8 cellular contexts compared by ENCODE assay signal in the genomic region with DNA sequence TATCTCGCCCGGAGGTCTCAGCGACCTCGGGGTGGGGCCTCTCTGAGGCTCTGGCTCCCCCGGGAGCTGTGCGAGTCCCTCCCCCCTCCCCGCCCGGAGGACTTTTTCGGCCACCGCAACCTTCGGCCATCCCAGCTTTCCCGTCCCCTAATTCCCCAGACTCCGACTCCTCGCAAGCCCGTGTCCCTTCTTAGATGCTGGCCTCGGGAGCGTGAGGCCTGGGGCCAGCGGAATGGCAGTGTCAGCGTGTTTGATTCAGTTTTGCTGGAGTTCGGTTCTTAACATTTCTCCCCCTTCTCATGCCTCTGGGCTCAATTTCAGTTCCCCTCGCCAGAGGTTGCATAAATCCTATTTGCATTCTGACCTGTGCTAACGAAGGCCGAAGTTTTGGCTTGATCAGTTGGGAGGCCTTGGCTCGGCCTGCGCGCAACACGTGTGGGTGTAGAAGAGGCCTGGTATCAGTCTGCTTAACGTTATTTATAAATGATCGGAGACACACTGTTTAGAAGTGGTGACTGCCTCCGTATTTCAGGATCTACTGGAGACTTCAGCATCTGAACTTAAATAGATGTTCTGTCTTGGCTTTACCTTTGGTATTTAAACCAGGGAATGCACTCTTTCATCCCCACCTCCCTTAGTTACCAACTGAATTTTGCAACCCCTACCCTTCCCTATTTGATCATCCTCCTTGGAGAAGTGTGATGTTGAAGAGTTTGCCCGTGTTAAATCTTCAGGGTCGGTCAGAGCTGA. TPM values are rescaled to one million over a fixed set of nuclear protein-coding genes. Genes with fewer than 3 reads are reported as not detected.
DNase-seq lines count a peak whose midpoint lies in the region; ATAC-seq and TF ChIP-seq lines count a peak whose summit lies in the region.

No MANE protein-coding gene starts in this region.

- H3K4me3 ChIP-seq in LNCaP clone FGC (ENCODE audit: low read depth, low read length), result peak overlapping the region; percentile 89
- H3K4me3 ChIP-seq in fibroblast of villous mesenchyme (ENCODE audit: low read depth, low read length), result peak overlapping the region; percentile 95
- H3K4me3 ChIP-seq in urinary bladder (ENCODE audit: low read depth, low read length), result peak overlapping the region; percentile 56

- H3K4me3 Mint-ChIP-seq in Calu3 (ENCODE audit: low read depth, unreplicated experiment) (peak overlapping the region; percentile 82), nephron (peak overlapping the region; percentile 85 to 93 (median 92))

- under 1% methylated on average over 32 of the region's 32 CpGs for WGBS in urinary bladder

- no peak for ATAC-seq in HG03432 (IDR thresholded peaks at IDR 0.05; ENCODE audit: unreplicated experiment)

- no peaks in the 10 kb centered on the region for H3K27me3 Mint-ChIP-seq in Calu3 (ENCODE audit: unreplicated experiment)
- H3K27me3 Mint-ChIP-seq in nephron (ENCODE audit: low read depth), result no peaks in the 10 kb centered on the region

- H3K36me3 ChIP-seq in urinary bladder (ENCODE audit: insufficient read depth), result peaks cover 2% of the 10 kb centered on the region

- H3K27ac ChIP-seq in urinary bladder (ENCODE audit: low read depth), result peak overlapping the region; percentile 63

- CTCF ChIA-PET in Calu3 (lab: Charles Lee), result interaction anchor here (0.6 kb wide), 1 partner anchor 99 kb away, joined by 3 read pairs; no protein-coding TSS in a partner anchor

- no peaks in the 10 kb centered on the region for H3K4me1 ChIP-seq in urinary bladder (ENCODE audit: insufficient read depth)

- no TSS peak for BruUV-seq in Calu3 (replicated peaks; lab: Mats Ljungman, UMichigan)

- H3K4me1 Mint-ChIP-seq in Calu3 (ENCODE audit: low read depth, unreplicated experiment) (peaks cover 46% of the 10 kb centered on the region), nephron (peaks cover 58% of the 10 kb centered on the region)

- H3K9me3 Mint-ChIP-seq in Calu3 (ENCODE audit: low read depth, unreplicated experiment), result no peaks in the 10 kb centered on the region
- no peaks in the 10 kb centered on the region for H3K9me3 Mint-ChIP-seq in nephron

- intact Hi-C loops in Calu3 (cut with micrococcal nuclease; ENCODE audit: unreplicated experiment), result loop anchor here (5.0 kb wide), 1 partner anchor 129 kb away; no protein-coding TSS in a partner anchor

- H3K36me3 Mint-ChIP-seq in Calu3 (ENCODE audit: insufficient read depth, unreplicated experiment) (peaks cover 78% of the 10 kb centered on the region), nephron (ENCODE audit: low read depth) (peaks cover 37% of the 10 kb centered on the region)

- DNase-seq in Calu3 (peak; percentile 18), LNCaP clone FGC (ENCODE audit: low read depth) (no peak), fibroblast of villous mesenchyme (ENCODE audit: low read depth) (peak; percentile 54), activated gamma-delta T cell (lab: John Stamatoyannopoulos, UW) (no peak)
- DNase-seq in activated T-cell treated with anti-CD3 and anti-CD28 coated beads, Interleukin-2, amount 50 U/mL, for 48 hours, result peak; percentile 49 to 55

- H3K27ac Mint-ChIP-seq in Calu3 (ENCODE audit: unreplicated experiment) (peak overlapping the region; percentile 100), nephron (peak overlapping the region; percentile 99 to 100 (median 100))

- TF ChIP-seq CTCF in Calu3 (IDR thresholded peaks at IDR 0.05; ENCODE audit: unreplicated experiment) (no peak), LNCaP clone FGC (IDR thresholded peaks at IDR 0.05; ENCODE audit: control insufficient read depth, extremely low read depth, insufficient read depth) (no peak), fibroblast of villous mesenchyme (IDR thresholded peaks at IDR 0.05; ENCODE audit: insufficient read depth, low read depth, low read length) (no peak), nephron (IDR thresholded peaks at IDR 0.05; ENCODE audit: unreplicated experiment in 3 of 3) (no peak)

RNA-seq across cellular contexts. Expression of gene HSP90B1, which starts 0.8 kb away (rescaled TPM):
- total RNA-seq in Calu3 (2022) (1,299 and 1,328 TPM in 2 replicates), fibroblast of villous mesenchyme (460 and 702 TPM in 2 replicates), urinary bladder (376 TPM)
- polyA plus RNA-seq in urinary bladder, result 299 TPM

RNA-seq across cellular contexts. Expression of gene TDG, which starts 34.7 kb away (rescaled TPM):
- 33.5 and 35.3 TPM in 2 replicates for total RNA-seq in Calu3 (2022)
- 29.0 and 45.8 TPM in 2 replicates for total RNA-seq in fibroblast of villous mesenchyme
- 37.0 TPM for total RNA-seq in urinary bladder
- 11.2 TPM for polyA plus RNA-seq in urinary bladder

Comparison
In these comparisons a context has a peak if more than half of its experiments do, and no peak if none do; other contexts are left out.
1. DNase-seq: peak in Calu3 (single experiment), activated T-cell treated with anti-CD3 and anti-CD28 coated beads, Interleukin-2, amount 50 U/mL, for 48 hours (2 of 2) and fibroblast of villous mesenchyme (single experiment); none in LNCaP clone FGC (single experiment) and activated gamma-delta T cell (single experiment).
2. Peak in every context shown above with its lines, with median percentiles within 50 percentile points of each other: H3K4me3 ChIP-seq.